ENCODE assay signal across 2 cellular contexts in the genomic region with DNA sequence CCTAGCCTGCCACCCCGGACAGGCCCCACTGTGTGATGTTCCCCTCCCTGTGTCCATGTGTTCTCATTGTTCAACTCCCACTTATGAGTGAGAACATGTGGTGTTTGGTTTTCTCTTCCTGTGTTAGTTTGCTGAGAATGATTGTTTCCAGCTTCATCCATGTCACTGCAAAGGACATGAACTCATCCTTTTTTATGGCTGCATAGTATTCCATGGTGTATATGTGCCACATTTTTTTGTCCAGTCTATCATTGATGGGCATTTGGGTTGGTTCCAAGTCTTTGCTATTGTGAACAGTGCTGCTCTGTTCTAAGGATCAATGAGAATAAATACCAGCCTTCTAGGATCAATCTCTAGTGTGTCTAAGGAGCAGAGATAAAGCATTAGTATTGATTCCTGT.
DNase-seq lines count a peak whose midpoint lies in the region; ATAC-seq, FAIRE-seq and TF ChIP-seq lines count a peak whose summit lies in the region.
"Not testable (repeated sequence)": the region's sequence is repeated elsewhere in the genome, so short reads cannot be mapped to it uniquely, and the experiment has no call there.

No MANE protein-coding gene starts in this region.

- H4K20me1 ChIP-seq in K562 (replicated peaks; ENCODE audit: control insufficient read depth, insufficient read depth, low read length): not testable (repeated sequence)

- not testable (repeated sequence) for TF ChIP-seq EP300 in K562 (IDR thresholded peaks at IDR 0.05; ENCODE audit: low read length)

- not testable (repeated sequence) for DNase-seq in K562 (ENCODE audit: extremely low read depth in 1 of 4, low spot score in 3 of 4)

- in situ Hi-C loops in K562 (cut with MboI): not testable (repeated sequence)

- not testable (repeated sequence) for FAIRE-seq in K562 (lab: Jason Lieb, UNC)

- not testable (repeated sequence) for TF ChIP-seq POLR2A in K562 (conservative IDR thresholded peaks at IDR 0.05)

- BruUV-seq in K562 (replicated peaks; lab: Mats Ljungman, UMichigan): not testable (repeated sequence)

- not testable (repeated sequence) for H3K27ac ChIP-seq in HEK293 (ENCODE audit: extremely low read depth, low read depth, low read length); K562 (ENCODE audit: extremely low read depth, low read depth, low read length)

- not testable (repeated sequence) for ATAC-seq in K562

- POLR2A ChIA-PET in HEK293 (lab: Yijun Ruan, JAX); K562 (lab: Yijun Ruan, JAX): not testable (repeated sequence)

- 13% methylated on average over 1 of the region's 1 CpG for WGBS in K562 (ENCODE audit: insufficient coverage, low coverage, missing lambda C conversion rate)

- not testable (repeated sequence) for H3K9me1 ChIP-seq in K562 (ENCODE audit: control insufficient read depth, insufficient read depth, low read length)

- TF ChIP-seq RAD21 in K562 (CRISPR knock-in tag; conservative IDR thresholded peaks at IDR 0.05 in 1 of 2, IDR thresholded peaks at IDR 0.05 in 1 of 2): not testable (repeated sequence)

- CTCF ChIA-PET in HEK293 (lab: Yijun Ruan, JAX): interaction anchor here (0.6 kb wide), 1 partner anchor 537 kb away, joined by 3 read pairs; no protein-coding TSS in a partner anchor
- CTCF ChIA-PET in K562 (lab: Yijun Ruan, JAX; ENCODE audit: low intra/inter-chr PET ratio): not testable (repeated sequence)

- not testable (repeated sequence) for H3K79me2 ChIP-seq in K562 (ENCODE audit: control insufficient read depth, insufficient read depth, low read length)

- intact Hi-C loops in K562 (cut with micrococcal nuclease): loop anchor here (10.0 kb wide), 1 partner anchor 760 kb away; no protein-coding TSS in a partner anchor

- not testable (repeated sequence) for H3K9me3 ChIP-seq in HEK293 (ENCODE audit: control insufficient read depth, insufficient read depth, low read depth, low read length); K562 (replicated peaks; ENCODE audit: control insufficient read depth, insufficient read depth, low read depth, low read length)

- H2AFZ ChIP-seq in K562 (ENCODE audit: low read depth, low read length): not testable (repeated sequence)

- H3K4me3 ChIP-seq in HEK293 (ENCODE audit: low read depth, low read length); K562: not testable (repeated sequence)

- H3K36me3 ChIP-seq in HEK293 (ENCODE audit: control insufficient read depth in 2 of 2, insufficient read depth in 1 of 2, low read length in 2 of 2); K562 (ENCODE audit: control insufficient read depth, insufficient read depth, low read length): not testable (repeated sequence)

- not testable (repeated sequence) for H3K4me1 ChIP-seq in HEK293 (ENCODE audit: control insufficient read depth, insufficient read depth, low read length); K562 (replicated peaks in 1 of 2; ENCODE audit: control insufficient read depth in 2 of 2, insufficient read depth in 2 of 2, low read length in 2 of 2)

- not testable (repeated sequence) for H3K27me3 ChIP-seq in K562 (ENCODE audit: control insufficient read depth in 2 of 2, insufficient read depth in 2 of 2, low read length in 2 of 2)

- TF ChIP-seq CTCF in HEK293 (tag by site-specific recombination; IDR thresholded peaks at IDR 0.05); K562 (IDR thresholded peaks at IDR 0.05 in 2 of 3, conservative IDR thresholded peaks at IDR 0.05 in 1 of 3; ENCODE audit: insufficient read depth in 2 of 3, low read depth in 1 of 3, low read length in 3 of 3): not testable (repeated sequence)

- not testable (repeated sequence) for H3K4me2 ChIP-seq in K562 (ENCODE audit: insufficient read depth, low read length)

- not testable (repeated sequence) for H3K9ac ChIP-seq in K562 (ENCODE audit: insufficient read depth in 1 of 2, low read depth in 2 of 2, low read length in 2 of 2)

TF ChIP-seq in HEK293, 187 proteins besides CTCF, POLR2A, EP300 and RAD21:
- TF ChIP-seq ZNF146 (tag by site-specific recombination; IDR thresholded peaks at IDR 0.05): peak; percentile 79

TF ChIP-seq in K562, 482 proteins besides CTCF, POLR2A, EP300 and RAD21:
- TF ChIP-seq ZNF146 (CRISPR knock-in tag; IDR thresholded peaks at IDR 0.05; ENCODE audit: unreplicated experiment): peak; percentile 56
